8 cellular contexts compared by ENCODE assay signal in genomic region chr14:96100171-96101064, GRCh38.
A peak's percentile ranks its signal among the peaks of the same experiment; 100 is the strongest.
DNase-seq lines count a peak whose midpoint lies in the region; ATAC-seq and TF ChIP-seq lines count a peak whose summit lies in the region.

No MANE protein-coding gene starts in this region.

- H3K9me3 ChIP-seq in WERI-Rb-1 (ENCODE audit: severe bottlenecking): peaks cover 5% of the 10 kb centered on the region

- peak; percentile 90 for TF ChIP-seq CTCF in WERI-Rb-1 (IDR thresholded peaks at IDR 0.05; ENCODE audit: low read depth, low read length)

- H3K27ac ChIP-seq in WERI-Rb-1 (no peak overlapping the region), caudate nucleus (ENCODE audit: low read depth, low read length) (no peak overlapping the region)

- H3K36me3 ChIP-seq in WERI-Rb-1: no peaks in the 10 kb centered on the region

- H3K27me3 ChIP-seq in WERI-Rb-1 (ENCODE audit: insufficient read depth, low read depth, severe bottlenecking): no peaks in the 10 kb centered on the region

- peak; percentile 57 for ATAC-seq in GM19463 (IDR thresholded peaks at IDR 0.05; ENCODE audit: unreplicated experiment)
- ATAC-seq in HG02642 (IDR thresholded peaks at IDR 0.05; ENCODE audit: poor library complexity, unreplicated experiment): no peak

- H3K4me3 ChIP-seq in WERI-Rb-1 (ENCODE audit: low read depth, low read length): no peak overlapping the region

- peak; percentile 76 for DNase-seq in AG08396 (ENCODE audit: low spot score)
- peak; percentile 71 for DNase-seq in NCI-H2227 treated with DMSO at 0.1 percent for 48 hours (lab: John Stamatoyannopoulos, UW)
- peak; percentile 88 for DNase-seq in WERI-Rb-1
- peak in 55 of 61 donors; percentile 14 to 87 (median 64) for DNase-seq in caudate nucleus (lab: John Stamatoyannopoulos, UW)
- DNase-seq in left kidney (ENCODE audit: low read depth, low spot score): peak; percentile 93
- DNase-seq in stimulated activated CD4-positive, alpha-beta T cell treated with anti-CD3 and anti-CD28 coated beads, TNF-alpha, amount 100 ng/mL, for 4 hours (ENCODE audit: low read depth in 3 of 3): peak; percentile 11 to 45 (median 23)

Comparison
In these comparisons a context has a peak if more than half of its experiments do, and no peak if none do; other contexts are left out.
1. DNase-seq: peak in every context shown above with its lines; median percentile 93 in left kidney; 88 in WERI-Rb-1; 76 in AG08396; 71 in NCI-H2227 treated with DMSO at 0.1 percent for 48 hours; 64 in caudate nucleus; 23 in stimulated activated CD4-positive, alpha-beta T cell treated with anti-CD3 and anti-CD28 coated beads, TNF-alpha, amount 100 ng/mL, for 4 hours.